11 cellular contexts compared by ENCODE assay signal in genomic region chr15:70535071-70535954, GRCh38.
DNase-seq lines count a peak whose midpoint lies in the region; ATAC-seq and TF ChIP-seq lines count a peak whose summit lies in the region.
"Had no signal": no experiment of that assay in that cellular context is flagged by ENCODE, and none has a peak within 500 bp of the region (broad histone marks: within the 10 kb centered on the region; RNA-seq: fewer than 3 reads in every experiment).

No MANE protein-coding gene starts in this region.

- in situ Hi-C loops in GM23248 (cut with MboI) = no loop called here

- TF ChIP-seq CTCF in HEK293 (tag by site-specific recombination; IDR thresholded peaks at IDR 0.05) = no peak
- no peak for TF ChIP-seq CTCF in vagina (IDR thresholded peaks at IDR 0.05)

- H3K9me3 Mint-ChIP-seq in activated naive CD8-positive, alpha-beta T cell treated with anti-CD3 and anti-CD28 coated beads, Interleukin-2, amount 50 U/mL, for 24 hours = no peaks in the 10 kb centered on the region
- H3K9me3 Mint-ChIP-seq: mesothelial cell of epicardium had no signal

- intact Hi-C loops in vagina (cut with DNase I) = no loop called here

- H3K4me1 Mint-ChIP-seq in activated naive CD8-positive, alpha-beta T cell treated with anti-CD3 and anti-CD28 coated beads, Interleukin-2, amount 50 U/mL, for 24 hours = peaks cover 41% of the 10 kb centered on the region

- POLR2A ChIA-PET in HEK293 (lab: Yijun Ruan, JAX) = interaction anchor here (2.1 kb wide), 1 partner anchor 9 kb away, joined by 8 read pairs; no protein-coding TSS in a partner anchor

- H3K79me2 ChIP-seq in GM23248 (ENCODE audit: insufficient read depth) = no peaks in the 10 kb centered on the region

- peak; percentile 54 for ATAC-seq in activated naive CD8-positive, alpha-beta T cell treated with anti-CD3 and anti-CD28 coated beads, Interleukin-2, amount 50 U/mL, for 24 hours
- ATAC-seq in GM19035 (IDR thresholded peaks at IDR 0.05; ENCODE audit: unreplicated experiment) (no peak), HG03439 (IDR thresholded peaks at IDR 0.05; ENCODE audit: unreplicated experiment) (no peak)

- H3K27ac ChIP-seq in HEK293 (ENCODE audit: extremely low read depth, low read depth, low read length) (no peak overlapping the region), GM23248 (no peak overlapping the region), vagina (no peak overlapping the region)
- H3K27ac ChIP-seq: esophagus muscularis mucosa had no signal

- no peaks in the 10 kb centered on the region for H3K4me1 ChIP-seq in HEK293 (ENCODE audit: control insufficient read depth, insufficient read depth, low read length)
- peaks cover 5% of the 10 kb centered on the region; the same call in 1 of the 2 replicates for H3K4me1 ChIP-seq in GM23248 (ENCODE audit: insufficient read depth)
- no peaks in the 10 kb centered on the region for H3K4me1 ChIP-seq in vagina
- H3K4me1 ChIP-seq: esophagus muscularis mucosa had no signal

- H3K4me2 ChIP-seq in GM23248 (ENCODE audit: unreplicated experiment) = no peak overlapping the region

- no peaks in the 10 kb centered on the region for H3K9me2 ChIP-seq in GM23248 (ENCODE audit: insufficient read depth)

- no peaks in the 10 kb centered on the region for H4K20me1 ChIP-seq in GM23248 (ENCODE audit: insufficient read depth)

- no peak overlapping the region for H3K9ac ChIP-seq in GM23248

- no peaks in the 10 kb centered on the region for H3K36me3 Mint-ChIP-seq in activated naive CD8-positive, alpha-beta T cell treated with anti-CD3 and anti-CD28 coated beads, Interleukin-2, amount 50 U/mL, for 24 hours (ENCODE audit: low read depth)
- H3K36me3 Mint-ChIP-seq: mesothelial cell of epicardium had no signal

- peak overlapping the region; percentile 87 for H3K27ac Mint-ChIP-seq in activated naive CD8-positive, alpha-beta T cell treated with anti-CD3 and anti-CD28 coated beads, Interleukin-2, amount 50 U/mL, for 24 hours
- H3K27ac Mint-ChIP-seq: mesothelial cell of epicardium had no signal

- H3K4me3 Mint-ChIP-seq in activated naive CD8-positive, alpha-beta T cell treated with anti-CD3 and anti-CD28 coated beads, Interleukin-2, amount 50 U/mL, for 24 hours = peak overlapping the region; percentile 69
- H3K4me3 Mint-ChIP-seq: mesothelial cell of epicardium had no signal

- CTCF ChIA-PET in HEK293 (lab: Yijun Ruan, JAX) = interaction anchor here (0.6 to 1.8 kb wide), 10 partner anchors 7 to 1057 kb away, joined by 3 to 7 read pairs (median 3); no protein-coding TSS in a partner anchor

- peaks cover 6% of the 10 kb centered on the region; the same call in 1 of the 2 replicates for H3F3A ChIP-seq in GM23248 (ENCODE audit: insufficient read depth)

- no peaks in the 10 kb centered on the region for H3K9me3 ChIP-seq in HEK293 (ENCODE audit: control insufficient read depth, insufficient read depth, low read depth, low read length)
- H3K9me3 ChIP-seq in GM23248 (ENCODE audit: low read depth) = no peaks in the 10 kb centered on the region
- no peaks in the 10 kb centered on the region for H3K9me3 ChIP-seq in vagina
- H3K9me3 ChIP-seq: esophagus muscularis mucosa had no signal

- H3K4me3 ChIP-seq in HEK293 (ENCODE audit: low read depth, low read length) = no peak overlapping the region
- no peak overlapping the region for H3K4me3 ChIP-seq in GM23248
- no peak overlapping the region for H3K4me3 ChIP-seq in vagina
- H3K4me3 ChIP-seq: esophagus muscularis mucosa had no signal

- peaks cover 81% of the 10 kb centered on the region for H3K27me3 ChIP-seq in GM23248 (replicated peaks; ENCODE audit: insufficient read depth)
- no peaks in the 10 kb centered on the region for H3K27me3 ChIP-seq in vagina

- no peak overlapping the region for H2AFZ ChIP-seq in GM23248

- 64 to 67% methylated on average over 11 of the region's 11 CpGs for WGBS in GM23248 (ENCODE audit: low coverage in 1 of 2, low lambda C conversion rate in 2 of 2, missing lambda C conversion rate in 2 of 2), 2 experiments

- no peaks in the 10 kb centered on the region for H3K36me3 ChIP-seq in HEK293 (ENCODE audit: control insufficient read depth in 2 of 2, insufficient read depth in 1 of 2, low read length in 2 of 2)
- no peaks in the 10 kb centered on the region for H3K36me3 ChIP-seq in GM23248 (ENCODE audit: low read depth)
- no peaks in the 10 kb centered on the region for H3K36me3 ChIP-seq in vagina
- H3K36me3 ChIP-seq: esophagus muscularis mucosa had no signal

- peak; percentile 19 for DNase-seq in T-helper 22 cell (ENCODE audit: low read depth)
- DNase-seq in activated naive CD8-positive, alpha-beta T cell treated with anti-CD3 and anti-CD28 coated beads, Interleukin-2, amount 50 U/mL, for 24 hours = peak; percentile 54
- DNase-seq in stimulated activated CD4-positive, alpha-beta T cell treated with anti-CD3 and anti-CD28 coated beads, Interleukin-2, amount 100 ng/mL, for 4 hours (ENCODE audit: low read depth) = peak; percentile 19
- DNase-seq in GM23248 = no peak
- DNase-seq in vagina (ENCODE audit: extremely low spot score in 2 of 2) = no peak
- DNase-seq: NCI-H2171 treated with DMSO at 0.1 percent for 48 hours had no signal

- peaks cover 5% of the 10 kb centered on the region for H3K27me3 Mint-ChIP-seq in activated naive CD8-positive, alpha-beta T cell treated with anti-CD3 and anti-CD28 coated beads, Interleukin-2, amount 50 U/mL, for 24 hours

- no peak for TF ChIP-seq POLR2A in vagina (IDR thresholded peaks at IDR 0.05)

TF ChIP-seq in HEK293, 187 proteins besides CTCF, POLR2A, EP300 and RAD21:
- TF ChIP-seq, protein P1, sequence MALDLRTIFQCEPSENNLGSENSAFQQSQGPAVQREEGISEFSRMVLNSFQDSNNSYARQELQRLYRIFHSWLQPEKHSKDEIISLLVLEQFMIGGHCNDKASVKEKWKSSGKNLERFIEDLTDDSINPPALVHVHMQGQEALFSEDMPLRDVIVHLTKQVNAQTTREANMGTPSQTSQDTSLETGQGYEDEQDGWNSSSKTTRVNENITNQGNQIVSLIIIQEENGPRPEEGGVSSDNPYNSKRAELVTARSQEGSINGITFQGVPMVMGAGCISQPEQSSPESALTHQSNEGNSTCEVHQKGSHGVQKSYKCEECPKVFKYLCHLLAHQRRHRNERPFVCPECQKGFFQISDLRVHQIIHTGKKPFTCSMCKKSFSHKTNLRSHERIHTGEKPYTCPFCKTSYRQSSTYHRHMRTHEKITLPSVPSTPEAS (tag by site-specific recombination; IDR thresholded peaks at IDR 0.05) = peak; percentile 88
- TF ChIP-seq ZNF302 (tag by site-specific recombination; IDR thresholded peaks at IDR 0.05; ENCODE audit: low read depth) = no peak
TF ChIP-seq in HEK293: peak in this region for 1.

Comparison
In these comparisons a context has a peak if more than half of its experiments do, and no peak if none do; other contexts are left out.
1. DNase-seq: peak in T-helper 22 cell (single experiment), activated naive CD8-positive, alpha-beta T cell treated with anti-CD3 and anti-CD28 coated beads, Interleukin-2, amount 50 U/mL, for 24 hours (single experiment) and stimulated activated CD4-positive, alpha-beta T cell treated with anti-CD3 and anti-CD28 coated beads, Interleukin-2, amount 100 ng/mL, for 4 hours (single experiment); none in GM23248 (single experiment) and vagina (0 of 2).